Comparison of ENCODE assay signal across 1 cellular context in genomic region chr6:138593100-138593877, GRCh38.
TF ChIP-seq lines count a peak whose summit lies in the region.

No MANE protein-coding gene starts in this region.

TF ChIP-seq in GM12878, 131 proteins besides CTCF, POLR2A, EP300 and RAD21 (continued from another document):
- TF ChIP-seq BCLAF1 (IDR thresholded peaks at IDR 0.05) (no peak), ZNF207 (IDR thresholded peaks at IDR 0.05; ENCODE audit: borderline replicate concordance) (no peak), SKIL (IDR thresholded peaks at IDR 0.05; ENCODE audit: low read depth, poor library complexity, severe bottlenecking) (peak; percentile 46), EED (IDR thresholded peaks at IDR 0.05; ENCODE audit: low read depth) (peak; percentile 97), WRNIP1 (IDR thresholded peaks at IDR 0.05; ENCODE audit: borderline replicate concordance, low read depth, low read length) (no peak), CEBPZ (IDR thresholded peaks at IDR 0.05; ENCODE audit: low read depth, low read length) (no peak), ATF7 (IDR thresholded peaks at IDR 0.05; ENCODE audit: low read depth) (peak; percentile 72), TBL1XR1 (IDR thresholded peaks at IDR 0.05; ENCODE audit: low read depth, low read length) (0 out of 2 replicates have a peak, but pooled peaks have one; percentile 14), JUNB (IDR thresholded peaks at IDR 0.05) (peak; percentile 90), ATF3 (IDR thresholded peaks at IDR 0.05; ENCODE audit: borderline replicate concordance, extremely low read depth, low read depth, low read length) (no peak), SMAD5 (IDR thresholded peaks at IDR 0.05; ENCODE audit: low read depth) (no peak), BMI1 (IDR thresholded peaks at IDR 0.05; ENCODE audit: borderline replicate concordance) (peak; percentile 26; the same call in 1 of the 2 replicates), IRF4 (IDR thresholded peaks at IDR 0.05; ENCODE audit: low read depth, low read length) (peak; percentile 72), EZH2 (IDR thresholded peaks at IDR 0.05; ENCODE audit: borderline replicate concordance, control insufficient read depth, low read depth, low read length) (no peak), E2F4 (IDR thresholded peaks at IDR 0.05; ENCODE audit: low read depth, low read length) (no peak), SIN3A (IDR thresholded peaks at IDR 0.05; ENCODE audit: low read depth, low read length) (no peak), RUNX3 (IDR thresholded peaks at IDR 0.05; ENCODE audit: low read length) (0 out of 2 replicates have a peak, but pooled peaks have one; percentile 11), ATF2 (IDR thresholded peaks at IDR 0.05; ENCODE audit: low read length) (peak; percentile 73), HDGF (IDR thresholded peaks at IDR 0.05) (0 out of 2 replicates have a peak, but pooled peaks have one; percentile 20), BHLHE40 (IDR thresholded peaks at IDR 0.05; ENCODE audit: borderline replicate concordance in 1 of 2, low read depth in 2 of 2, low read length in 1 of 2) (peak; percentile 87 to 90), NR2F1 (conservative IDR thresholded peaks at IDR 0.05) (0 out of 2 replicates have a peak, but pooled peaks have one; percentile 10), SP1 (IDR thresholded peaks at IDR 0.05; ENCODE audit: low read depth, low read length) (peak; percentile 46), STAT1 (conservative IDR thresholded peaks at IDR 0.05) (no peak), ZNF217 (IDR thresholded peaks at IDR 0.05) (no peak), NFIC (IDR thresholded peaks at IDR 0.05; ENCODE audit: low read depth, low read length) (peak; percentile 72), SRF (IDR thresholded peaks at IDR 0.05; ENCODE audit: low read depth in 2 of 2, low read length in 2 of 2) (no peak), MTA2 (IDR thresholded peaks at IDR 0.05; ENCODE audit: low read depth) (peak; percentile 83), POLR2AphosphoS2 (IDR thresholded peaks at IDR 0.05; ENCODE audit: low read depth, low read length) (no peak)
TF ChIP-seq in GM12878: peak in this region for 40.
